ENCODE assay signal across 29 cellular contexts in genomic region chr1:166013232-166013631, GRCh38.
"Had no signal": no experiment of that assay in that cellular context is flagged by ENCODE, and none has a peak within 500 bp of the region (broad histone marks: within the 10 kb centered on the region; RNA-seq: fewer than 3 reads in every experiment).

No MANE protein-coding gene starts in this region.

- H3K27ac Mint-ChIP-seq: naive thymus-derived CD8-positive, alpha-beta T cell; natural killer cell treated with Interleukin-12 subunit alpha and Interleukin-12 subunit beta and Interleukin-15 and Interleukin-18, amount 100 ng/mL, for 72 hours; nephron progenitor cell; progenitor cell of endocrine pancreas; stimulated activated effector memory CD8-positive, alpha-beta T cell treated with anti-CD3 and anti-CD28 coated beads, Interleukin-12 subunit alpha, Interleukin-12 subunit beta, amount 100 ng/mL, for 72 hours; stimulated activated naive B cell treated with anti-CD40 and anti-IgM and Interleukin-4, amounts not matched to agents 10 μg/mL and 1 μg/mL and 100 μg/mL, for 72 hours; stimulated activated naive CD8-positive, alpha-beta T cell treated with anti-CD3 and anti-CD28 coated beads, Interleukin-15, Interleukin-2, amounts not matched to agents 100 ng/mL and 50 ng/mL, for 24 hours; type B pancreatic cell had no signal

- H2AFZ ChIP-seq: parathyroid adenoma had no signal

- H3K9ac ChIP-seq: parathyroid adenoma had no signal

- H3K27ac ChIP-seq: neutrophil, parathyroid adenoma, psoas muscle, right lobe of liver, sigmoid colon, stomach, thoracic aorta, thyroid gland, transverse colon, upper lobe of right lung, vagina had no signal

- H3K36me3 ChIP-seq: neutrophil, right lobe of liver, sigmoid colon, stomach, thoracic aorta, thyroid gland, transverse colon, upper lobe of right lung, vagina had no signal

- H3K36me3 Mint-ChIP-seq: naive thymus-derived CD8-positive, alpha-beta T cell; natural killer cell treated with Interleukin-12 subunit alpha and Interleukin-12 subunit beta and Interleukin-15 and Interleukin-18, amount 100 ng/mL, for 72 hours; stimulated activated effector memory CD8-positive, alpha-beta T cell treated with anti-CD3 and anti-CD28 coated beads, Interleukin-12 subunit alpha, Interleukin-12 subunit beta, amount 100 ng/mL, for 72 hours; stimulated activated naive B cell treated with anti-CD40 and anti-IgM and Interleukin-4, amounts not matched to agents 10 μg/mL and 1 μg/mL and 100 μg/mL, for 72 hours; type B pancreatic cell had no signal

- H3K4me3 ChIP-seq: psoas muscle, right lobe of liver, sigmoid colon, stomach, thoracic aorta, thyroid gland, transverse colon, upper lobe of right lung, vagina had no signal

- H3K4me3 Mint-ChIP-seq: naive thymus-derived CD8-positive, alpha-beta T cell; natural killer cell treated with Interleukin-12 subunit alpha and Interleukin-12 subunit beta and Interleukin-15 and Interleukin-18, amount 100 ng/mL, for 72 hours; nephron progenitor cell; neural crest cell; stimulated activated effector memory CD8-positive, alpha-beta T cell treated with anti-CD3 and anti-CD28 coated beads, Interleukin-12 subunit alpha, Interleukin-12 subunit beta, amount 100 ng/mL, for 72 hours; stimulated activated naive B cell treated with anti-CD40 and anti-IgM and Interleukin-4, amounts not matched to agents 10 μg/mL and 1 μg/mL and 100 μg/mL, for 72 hours; stimulated activated naive CD8-positive, alpha-beta T cell treated with anti-CD3 and anti-CD28 coated beads, Interleukin-15, Interleukin-2, amounts not matched to agents 100 ng/mL and 50 ng/mL, for 24 hours; type B pancreatic cell had no signal

- H3K4me1 ChIP-seq: parathyroid adenoma, psoas muscle, right lobe of liver, sigmoid colon, stomach, thyroid gland, transverse colon, upper lobe of right lung, vagina had no signal

- H3K9me3 ChIP-seq: neutrophil, psoas muscle, right lobe of liver, sigmoid colon, thoracic aorta, thyroid gland, transverse colon, upper lobe of right lung, vagina had no signal

- DNase-seq: naive thymus-derived CD8-positive, alpha-beta T cell; nephron progenitor cell; nucleus accumbens; posterior cingulate gyrus; psoas muscle; right cardiac atrium; right lobe of liver; sigmoid colon; small intestine; stimulated activated CD4-positive, alpha-beta T cell treated with anti-CD3 and anti-CD28 coated beads, Interleukin-15, amount 100 ng/mL, for 24 hours; stimulated activated CD4-positive, alpha-beta T cell treated with anti-CD3 and anti-CD28 coated beads, Interleukin-2, amount 100 ng/mL, for 24 hours; stimulated activated CD4-positive, alpha-beta T cell treated with anti-CD3 and anti-CD28 coated beads, Interleukin-2, amount 100 ng/mL, for 48 hours; stimulated activated CD4-positive, alpha-beta T cell treated with anti-CD3 and anti-CD28 coated beads, Interleukin-4, amount 100 ng/mL, for 24 hours; stimulated activated naive B cell treated with anti-CD40 and anti-IgM and Interleukin-4, amounts not matched to agents 10 μg/mL and 1 μg/mL and 100 μg/mL, for 72 hours; stimulated activated naive CD4-positive, alpha-beta T cell treated with Interleukin-2 at 50 U/mL for 16 hours; stomach; thyroid gland; transverse colon; upper lobe of right lung had no signal

- FAIRE-seq: small intestine had no signal

- H3K27me3 ChIP-seq: neutrophil, right lobe of liver, sigmoid colon, stomach, thyroid gland, transverse colon, upper lobe of right lung, vagina had no signal

- H3K9me3 Mint-ChIP-seq: nephron progenitor cell; neural crest cell; stimulated activated effector memory CD8-positive, alpha-beta T cell treated with anti-CD3 and anti-CD28 coated beads, Interleukin-12 subunit alpha, Interleukin-12 subunit beta, amount 100 ng/mL, for 72 hours; stimulated activated naive CD8-positive, alpha-beta T cell treated with anti-CD3 and anti-CD28 coated beads, Interleukin-15, Interleukin-2, amounts not matched to agents 100 ng/mL and 50 ng/mL, for 24 hours; type B pancreatic cell had no signal

- H3K79me2 ChIP-seq: parathyroid adenoma had no signal

- H3K4me1 Mint-ChIP-seq: naive thymus-derived CD8-positive, alpha-beta T cell; nephron progenitor cell; neural crest cell; stimulated activated effector memory CD8-positive, alpha-beta T cell treated with anti-CD3 and anti-CD28 coated beads, Interleukin-12 subunit alpha, Interleukin-12 subunit beta, amount 100 ng/mL, for 72 hours; stimulated activated naive B cell treated with anti-CD40 and anti-IgM and Interleukin-4, amounts not matched to agents 10 μg/mL and 1 μg/mL and 100 μg/mL, for 72 hours had no signal

- ATAC-seq: naive thymus-derived CD8-positive, alpha-beta T cell; natural killer cell treated with Interleukin-12 subunit alpha and Interleukin-12 subunit beta and Interleukin-15 and Interleukin-18, amount 100 ng/mL, for 72 hours; psoas muscle; right cardiac atrium; right lobe of liver; stimulated activated effector memory CD8-positive, alpha-beta T cell treated with anti-CD3 and anti-CD28 coated beads, Interleukin-12 subunit alpha, Interleukin-12 subunit beta, amount 100 ng/mL, for 72 hours; stimulated activated naive B cell treated with anti-CD40 and anti-IgM and Interleukin-4, amounts not matched to agents 10 μg/mL and 1 μg/mL and 100 μg/mL, for 72 hours; upper lobe of right lung had no signal
